In genomic region chr10:61475449-61475873, GRCh38 we compare ENCODE assay signal across 1 cellular context.
TF ChIP-seq lines count a peak whose summit lies in the region.

No MANE protein-coding gene starts in this region.

TF ChIP-seq in K562, 482 proteins besides CTCF, POLR2A, EP300 and RAD21 (continued from another document and continues in another):
- no peak for TF ChIP-seq POLR3A (IDR thresholded peaks at IDR 0.05; ENCODE audit: borderline replicate concordance, extremely low read depth, insufficient read depth, insufficient read length)
- peak; percentile 75; the same call in 1 of the 2 replicates for TF ChIP-seq BACH1 (tag; IDR thresholded peaks at IDR 0.05)
- TF ChIP-seq ZBTB17 (CRISPR knock-in tag; IDR thresholded peaks at IDR 0.05), result no peak
- no peak for TF ChIP-seq NR0B1 (IDR thresholded peaks at IDR 0.05; ENCODE audit: partially characterized antibody)
- TF ChIP-seq TBL1XR1 (IDR thresholded peaks at IDR 0.05; ENCODE audit: low read length in 2 of 2), result peak in 1 of 2 experiments; percentile 58; a peak in 1 of 4 replicates
- peak; percentile 70; the same call in 1 of the 2 replicates for TF ChIP-seq MTA1 (IDR thresholded peaks at IDR 0.05; ENCODE audit: borderline replicate concordance)
- TF ChIP-seq KLF16 (IDR thresholded peaks at IDR 0.05), result peak; percentile 45; the same call in 1 of the 2 replicates
- no peak for TF ChIP-seq DNMT1 (IDR thresholded peaks at IDR 0.05)
- 0 out of 2 replicates have a peak, but pooled peaks have one; percentile 59 for TF ChIP-seq GATAD2A (IDR thresholded peaks at IDR 0.05)
- peak; percentile 94 for TF ChIP-seq MAFG (tag; conservative IDR thresholded peaks at IDR 0.05)
- no peak for TF ChIP-seq PTRF (tag; IDR thresholded peaks at IDR 0.05)
- peak; percentile 76 for TF ChIP-seq CCNT2 (IDR thresholded peaks at IDR 0.05; ENCODE audit: borderline replicate concordance, extremely low read depth, insufficient read length, low read depth, low read length)
- TF ChIP-seq ETS2 (tag; IDR thresholded peaks at IDR 0.05; ENCODE audit: borderline replicate concordance, poor library complexity, severe bottlenecking), result no peak
- TF ChIP-seq PBX2 (CRISPR knock-in tag; IDR thresholded peaks at IDR 0.05; ENCODE audit: low read depth), result no peak
- peak; percentile 99 for TF ChIP-seq PBX2 (tag; conservative IDR thresholded peaks at IDR 0.05; ENCODE audit: low read depth)
- no peak for TF ChIP-seq FOXA1 (IDR thresholded peaks at IDR 0.05; ENCODE audit: borderline replicate concordance)
- TF ChIP-seq POLR2G (IDR thresholded peaks at IDR 0.05; ENCODE audit: low read depth, low read length), result no peak
- TF ChIP-seq NFE2L1 (tag; IDR thresholded peaks at IDR 0.05; ENCODE audit: borderline replicate concordance, low read depth), result peak; percentile 50; the same call in 1 of the 2 replicates
- TF ChIP-seq CTCFL (IDR thresholded peaks at IDR 0.05; ENCODE audit: borderline replicate concordance, insufficient read depth, low read depth, low read length, poor library complexity, severe bottlenecking), result no peak
- no peak for TF ChIP-seq ILF3 (IDR thresholded peaks at IDR 0.05; ENCODE audit: borderline replicate concordance)
- TF ChIP-seq RFX1 (IDR thresholded peaks at IDR 0.05), result no peak
- TF ChIP-seq TCF7L2 (IDR thresholded peaks at IDR 0.05; ENCODE audit: low read depth, low read length), result no peak
- TF ChIP-seq MCM3 (IDR thresholded peaks at IDR 0.05), result no peak
- no peak for TF ChIP-seq ZFP91 (CRISPR knock-in tag; IDR thresholded peaks at IDR 0.05)
- no peak for TF ChIP-seq ZBTB34 (CRISPR knock-in tag; IDR thresholded peaks at IDR 0.05)
- peak; percentile 78 for TF ChIP-seq MAFF (IDR thresholded peaks at IDR 0.05; ENCODE audit: low read length)
- no peak for TF ChIP-seq PTBP1 (IDR thresholded peaks at IDR 0.05; ENCODE audit: low read depth, low read length)
- no peak for TF ChIP-seq E2F5 (CRISPR knock-in tag; IDR thresholded peaks at IDR 0.05)
- no peak for TF ChIP-seq EZH2 (IDR thresholded peaks at IDR 0.05; ENCODE audit: borderline replicate concordance, low read depth, low read length)
- peak; percentile 85 for TF ChIP-seq ZNF512 (tag; IDR thresholded peaks at IDR 0.05)
- TF ChIP-seq FIP1L1 (IDR thresholded peaks at IDR 0.05; ENCODE audit: low read depth, low read length, poor library complexity, severe bottlenecking), result no peak
- TF ChIP-seq TRIM24 (IDR thresholded peaks at IDR 0.05), result peak in 1 of 2 experiments; percentile 61; a peak in 1 of 4 replicates
- TF ChIP-seq GTF2E2 (tag; IDR thresholded peaks at IDR 0.05), result 0 out of 2 replicates have a peak, but pooled peaks have one; percentile 31
- TF ChIP-seq HLTF (IDR thresholded peaks at IDR 0.05), result no peak
- TF ChIP-seq ZNF24 (IDR thresholded peaks at IDR 0.05), result no peak
- no peak for TF ChIP-seq AFF1 (IDR thresholded peaks at IDR 0.05; ENCODE audit: low read depth in 1 of 2, partially characterized antibody in 2 of 2)
- TF ChIP-seq ZNF655 (CRISPR knock-in tag; IDR thresholded peaks at IDR 0.05), result no peak
- peak; percentile 46 for TF ChIP-seq TAL1 (IDR thresholded peaks at IDR 0.05)
- TF ChIP-seq POU5F1 (IDR thresholded peaks at IDR 0.05; ENCODE audit: borderline replicate concordance, low read depth, low read length, partially characterized antibody), result no peak
- TF ChIP-seq CXXC5 (CRISPR knock-in tag; IDR thresholded peaks at IDR 0.05), result peak; percentile 30; the same call in 1 of the 2 replicates
- TF ChIP-seq ATF7 (IDR thresholded peaks at IDR 0.05), result peak; percentile 62
- peak; percentile 49 for TF ChIP-seq MAFK (IDR thresholded peaks at IDR 0.05; ENCODE audit: low read length)
- no peak for TF ChIP-seq LCOR (CRISPR knock-in tag; IDR thresholded peaks at IDR 0.05)
- no peak for TF ChIP-seq RFX5 (IDR thresholded peaks at IDR 0.05; ENCODE audit: low read depth, low read length)
- peak; percentile 31; the same call in 1 of the 2 replicates for TF ChIP-seq STAT5A (IDR thresholded peaks at IDR 0.05; ENCODE audit: borderline replicate concordance, low read length)
- TF ChIP-seq ILK (tag; IDR thresholded peaks at IDR 0.05; ENCODE audit: borderline replicate concordance, low read depth), result no peak
